In genomic region chr11:10349281-10349665, GRCh38 we compare ENCODE assay signal across 13 cellular contexts. TPM values are rescaled to one million over a fixed set of nuclear protein-coding genes. Genes with fewer than 3 reads are reported as not detected.
DNase-seq lines count a peak whose midpoint lies in the region; TF ChIP-seq lines count a peak whose summit lies in the region.
"Had no signal": no experiment of that assay in that cellular context is flagged by ENCODE, and none has a peak within 500 bp of the region (broad histone marks: within the 10 kb centered on the region; RNA-seq: fewer than 3 reads in every experiment).

No MANE protein-coding gene starts in this region.

- H3F3A ChIP-seq in PC-9 (ENCODE audit: insufficient read depth, low read depth): peaks cover 37% of the 10 kb centered on the region

- peak overlapping the region; percentile 35; the same call in 1 of the 2 replicates for H3K27ac ChIP-seq in PC-9
- H3K27ac ChIP-seq in suprapubic skin: peak overlapping the region; percentile 37
- H3K27ac ChIP-seq: 22Rv1 had no signal

- no peaks in the 10 kb centered on the region for H4K20me1 ChIP-seq in PC-9 (ENCODE audit: insufficient read depth)

- H3K27me3 ChIP-seq in PC-9 (ENCODE audit: insufficient read depth, low read depth) (no peaks in the 10 kb centered on the region), suprapubic skin (no peaks in the 10 kb centered on the region)

- H3K4me1 Mint-ChIP-seq in activated T-cell treated with anti-CD3 and anti-CD28 coated beads, Interleukin-2, amount 50 U/mL, for 24 hours (ENCODE audit: low read depth): no peaks in the 10 kb centered on the region

- H3K27ac Mint-ChIP-seq in activated T-cell treated with anti-CD3 and anti-CD28 coated beads, Interleukin-2, amount 50 U/mL, for 24 hours: no peak overlapping the region

- TF ChIP-seq EP300 in suprapubic skin (IDR thresholded peaks at IDR 0.05): no peak

- H3K36me3 Mint-ChIP-seq in activated T-cell treated with anti-CD3 and anti-CD28 coated beads, Interleukin-2, amount 50 U/mL, for 24 hours (ENCODE audit: low read depth): no peaks in the 10 kb centered on the region

- no TSS peak for BruUV-seq in PC-9 (replicated peaks; lab: Mats Ljungman, UMichigan)

- no peaks in the 10 kb centered on the region for H3K9me2 ChIP-seq in PC-9 (ENCODE audit: insufficient read depth)

- peaks cover 19% of the 10 kb centered on the region for H3K27me3 Mint-ChIP-seq in activated T-cell treated with anti-CD3 and anti-CD28 coated beads, Interleukin-2, amount 50 U/mL, for 24 hours

- TF ChIP-seq CTCF in PC-9 (conservative IDR thresholded peaks at IDR 0.05) (no peak), suprapubic skin (IDR thresholded peaks at IDR 0.05) (no peak)

- no peaks in the 10 kb centered on the region for H3K9me3 Mint-ChIP-seq in activated T-cell treated with anti-CD3 and anti-CD28 coated beads, Interleukin-2, amount 50 U/mL, for 24 hours

- no peaks in the 10 kb centered on the region for H3K9me3 ChIP-seq in PC-9 (ENCODE audit: insufficient read depth, low read depth)
- no peaks in the 10 kb centered on the region for H3K9me3 ChIP-seq in suprapubic skin

- no peak overlapping the region for H3K4me3 Mint-ChIP-seq in activated T-cell treated with anti-CD3 and anti-CD28 coated beads, Interleukin-2, amount 50 U/mL, for 24 hours

- peak overlapping the region; percentile 42 for H3K4me2 ChIP-seq in PC-9

- H3K4me1 ChIP-seq in PC-9 (replicated peaks; ENCODE audit: insufficient read depth) (peaks cover 45% of the 10 kb centered on the region), suprapubic skin (peaks cover 15% of the 10 kb centered on the region)

- CTCF ChIA-PET in PC-9 (lab: Charles Lee): interaction anchor here (0.6 kb wide), 1 partner anchor 44 kb away, joined by 8 read pairs; the partner anchor contains the start of gene ADM

- H3K4me3 ChIP-seq in PC-9 (no peak overlapping the region), suprapubic skin (no peak overlapping the region)

- no peak for TF ChIP-seq POLR2A in suprapubic skin (IDR thresholded peaks at IDR 0.05)

- POLR2A ChIA-PET in PC-9 (lab: Charles Lee; ENCODE audit: unreplicated experiment): no interaction called here

- H2AFZ ChIP-seq in PC-9: no peak overlapping the region

- H3K36me3 ChIP-seq in PC-9 (ENCODE audit: low read depth) (no peaks in the 10 kb centered on the region), suprapubic skin (no peaks in the 10 kb centered on the region)

- no peaks in the 10 kb centered on the region for H3K79me2 ChIP-seq in PC-9 (ENCODE audit: low read depth)

- DNase-seq in DMS53 (lab: John Stamatoyannopoulos, UW): peak; percentile 67
- DNase-seq in DMS53 treated with DMSO at 0.1 percent for 48 hours (lab: John Stamatoyannopoulos, UW; ENCODE audit: unreplicated experiment): no peak
- no peak for DNase-seq in PC-9
- peak; percentile 61 for DNase-seq in kidney tubule cell (ENCODE audit: low spot score)
- no peak for DNase-seq in suprapubic skin (ENCODE audit: low spot score in 2 of 2)
- DNase-seq in activated T-cell treated with anti-CD3 and anti-CD28 coated beads, Interleukin-2, amount 50 U/mL, for 24 hours: no peak
- DNase-seq in NCI-H524 treated with DMSO at 0.1 percent for 48 hours (lab: John Stamatoyannopoulos, UW): no peak
- no peak for DNase-seq in amygdala (lab: John Stamatoyannopoulos, UW)
- DNase-seq: C1 segment of cervical spinal cord, NCI-H1105 treated with DMSO at 0.1 percent for 48 hours, NCI-H187, SIG-M5 had no signal

- intact Hi-C loops in PC-9 (cut with micrococcal nuclease; ENCODE audit: unreplicated experiment): no loop called here

RNA-seq across cellular contexts. Expression of gene ADM, which starts 44.4 kb away (rescaled TPM):
- total RNA-seq in PC-9 (2021) (21.9 and 22.5 TPM in 2 replicates), suprapubic skin (100 to 1,000 TPM in 1 of 4 donors, 10 to 100 TPM in 3; 48.7 to 140 (median 69.0) TPM)

RNA-seq across cellular contexts. Expression of gene SBF2, which starts 55.3 kb away (rescaled TPM):
- total RNA-seq in PC-9 (2021) (16.4 and 18.6 TPM in 2 replicates), suprapubic skin (100 to 1,000 TPM in 1 of 4 donors, 10 to 100 TPM in 3; 42.3 to 106 (median 45.3) TPM)

Comparison
In these comparisons a context has a peak if more than half of its experiments do, and no peak if none do; other contexts are left out.
1. DNase-seq: peak in DMS53 (single experiment) and kidney tubule cell (single experiment); none in DMS53 treated with DMSO at 0.1 percent for 48 hours (single experiment), PC-9 (0 of 2), suprapubic skin (0 of 2), activated T-cell treated with anti-CD3 and anti-CD28 coated beads, Interleukin-2, amount 50 U/mL, for 24 hours (single experiment), NCI-H524 treated with DMSO at 0.1 percent for 48 hours (single experiment) and amygdala (0 of 56).